In genomic region chr2:26177122-26177521, GRCh38 we compare ENCODE assay signal across 28 cellular contexts.
"Had no signal": no experiment of that assay in that cellular context is flagged by ENCODE, and none has a peak within 500 bp of the region (broad histone marks: within the 10 kb centered on the region; RNA-seq: fewer than 3 reads in every experiment).

No MANE protein-coding gene starts in this region.

- H3K36me3 ChIP-seq: esophagus muscularis mucosa, gastroesophageal sphincter, heart right ventricle, left lung, pancreas, stomach, thyroid gland, vagina had no signal

- H3K4me3 Mint-ChIP-seq: dendritic cell treated with granulocyte-macrophage colony-stimulating factor and Interleukin-4, amounts not matched to agents 40 ng/mL and 50 ng/mL, for 4 days; mesothelial cell of epicardium; stimulated activated effector memory CD8-positive, alpha-beta T cell treated with anti-CD3 and anti-CD28 coated beads, Interleukin-12 subunit alpha, Interleukin-12 subunit beta, amount 100 ng/mL, for 72 hours had no signal

- H3K4me3 ChIP-seq: esophagus muscularis mucosa, gastroesophageal sphincter, heart right ventricle, left lung, mucosa of descending colon, pancreas, stomach, thyroid gland, vagina had no signal

- H3K27ac Mint-ChIP-seq: dendritic cell treated with granulocyte-macrophage colony-stimulating factor and Interleukin-4, amounts not matched to agents 40 ng/mL and 50 ng/mL, for 4 days; mesothelial cell of epicardium; naive B cell; nephron progenitor cell; progenitor cell of endocrine pancreas; stimulated activated effector memory CD8-positive, alpha-beta T cell treated with anti-CD3 and anti-CD28 coated beads, Interleukin-12 subunit alpha, Interleukin-12 subunit beta, amount 100 ng/mL, for 72 hours had no signal

- ATAC-seq: foreskin keratinocyte; gastroesophageal sphincter; heart right ventricle; left cardiac atrium; left lung; mucosa of descending colon; pancreas; sciatic nerve; stimulated activated effector memory CD8-positive, alpha-beta T cell treated with anti-CD3 and anti-CD28 coated beads, Interleukin-12 subunit alpha, Interleukin-12 subunit beta, amount 100 ng/mL, for 72 hours had no signal

- H3K27me3 ChIP-seq: pancreas had no signal

- DNase-seq: effector CD8-positive, alpha-beta T cell; foreskin keratinocyte; heart right ventricle; hippocampal formation; left cardiac atrium; left lung; mesenchymal stem cell; mucosa of descending colon; naive B cell; nephron progenitor cell; pancreas; stimulated activated CD4-positive, alpha-beta T cell treated with anti-CD3 and anti-CD28 coated beads, Interleukin-2, amount 100 ng/mL, for 24 hours; stimulated activated CD4-positive, alpha-beta T cell treated with anti-CD3 and anti-CD28 coated beads, Interleukin-4, amount 100 ng/mL, for 24 hours; stimulated activated naive CD4-positive, alpha-beta T cell treated with Interleukin-2 at 50 U/mL for 16 hours; stomach; thyroid gland; trophoblast cell had no signal

- FAIRE-seq: colon, endothelial cell of umbilical vein, islet of Langerhans, pancreas had no signal

- H3K9me3 ChIP-seq: esophagus muscularis mucosa, gastroesophageal sphincter, heart right ventricle, left lung, mucosa of descending colon, pancreas, stomach, thyroid gland, vagina had no signal

- H3K36me3 Mint-ChIP-seq: stimulated activated effector memory CD8-positive, alpha-beta T cell treated with anti-CD3 and anti-CD28 coated beads, Interleukin-12 subunit alpha, Interleukin-12 subunit beta, amount 100 ng/mL, for 72 hours had no signal

- H3K27ac ChIP-seq: esophagus muscularis mucosa, foreskin keratinocyte, gastroesophageal sphincter, heart right ventricle, left lung, pancreas, stomach, thyroid gland, vagina had no signal

- H3K9me3 Mint-ChIP-seq: dendritic cell treated with granulocyte-macrophage colony-stimulating factor and Interleukin-4, amounts not matched to agents 40 ng/mL and 50 ng/mL, for 4 days; mesothelial cell of epicardium; naive B cell; nephron progenitor cell; stimulated activated effector memory CD8-positive, alpha-beta T cell treated with anti-CD3 and anti-CD28 coated beads, Interleukin-12 subunit alpha, Interleukin-12 subunit beta, amount 100 ng/mL, for 72 hours had no signal

- H3K4me1 ChIP-seq: foreskin keratinocyte had no signal
